Comparison of ENCODE assay signal across 11 cellular contexts in genomic region chr9:127741831-127742434, GRCh38. TPM values are rescaled to one million over a fixed set of nuclear protein-coding genes. Genes with fewer than 3 reads are reported as not detected.
A peak's percentile ranks its signal among the peaks of the same experiment; 100 is the strongest.
DNase-seq lines count a peak whose midpoint lies in the region; ATAC-seq and TF ChIP-seq lines count a peak whose summit lies in the region.
"Had no signal": no experiment of that assay in that cellular context is flagged by ENCODE, and none has a peak within 500 bp of the region (broad histone marks: within the 10 kb centered on the region; RNA-seq: fewer than 3 reads in every experiment).

No MANE protein-coding gene starts in this region.

- TF ChIP-seq CTCF in body of pancreas (IDR thresholded peaks at IDR 0.05) = no peak

- H3K4me1 ChIP-seq in body of pancreas = peaks cover 15% of the 10 kb centered on the region
- no peaks in the 10 kb centered on the region for H3K4me1 ChIP-seq in iPS-18a (ENCODE audit: control insufficient read depth, low read depth, low read length)

- 19 to 22% methylated on average over 29 to 38 of the region's 38 CpGs for WGBS in body of pancreas, 2 donors

- H3K9me3 ChIP-seq in body of pancreas = no peaks in the 10 kb centered on the region
- H3K9me3 ChIP-seq in iPS-18a (ENCODE audit: control insufficient read depth, low read depth, low read length) = no peaks in the 10 kb centered on the region
- H3K9me3 ChIP-seq: thoracic aorta had no signal

- ATAC-seq in body of pancreas = peak; percentile 83

- H3K4me3 ChIP-seq in body of pancreas (no peak overlapping the region), iPS-18a (ENCODE audit: low read length) (peak overlapping the region; percentile 65)
- H3K4me3 ChIP-seq: thoracic aorta had no signal

- DNase-seq in GM04504 (ENCODE audit: low read depth) (peak; percentile 22), body of pancreas (peak; percentile 74 to 90 (median 84)), renal cortical epithelial cell (ENCODE audit: low read depth) (peak; percentile 48), NCI-H2196 (lab: John Stamatoyannopoulos, UW; ENCODE audit: unreplicated experiment) (no peak), NCI-H2171 (lab: John Stamatoyannopoulos, UW) (no peak), NCI-H748 treated with DMSO at 0.1 percent for 48 hours (lab: John Stamatoyannopoulos, UW) (no peak)
- DNase-seq in stimulated activated CD4-positive, alpha-beta T cell treated with anti-CD3 and anti-CD28 coated beads, Interleukin-2, amount 100 ng/mL, for 24 hours = no peak

- peak overlapping the region in 2 of 4 donors; percentile 24 to 58 for H3K27ac ChIP-seq in body of pancreas
- H3K27ac ChIP-seq in iPS-18a (ENCODE audit: low read length) = no peak overlapping the region
- H3K27ac ChIP-seq: KMS-11, thoracic aorta had no signal

- TF ChIP-seq POLR2A in body of pancreas (IDR thresholded peaks at IDR 0.05) = no peak

- peak overlapping the region; percentile 45 for H3K9ac ChIP-seq in iPS-18a (ENCODE audit: low read length)
- H3K9ac ChIP-seq: KMS-11 had no signal

- H3K27me3 ChIP-seq in body of pancreas (no peaks in the 10 kb centered on the region), iPS-18a (ENCODE audit: control insufficient read depth, insufficient read depth, low read length) (no peaks in the 10 kb centered on the region)

- no peaks in the 10 kb centered on the region for H3K36me3 ChIP-seq in body of pancreas (replicated peaks in 1 of 2; ENCODE audit: insufficient read depth in 1 of 2, low read depth in 2 of 2)
- no peaks in the 10 kb centered on the region for H3K36me3 ChIP-seq in iPS-18a (ENCODE audit: control insufficient read depth, low read depth, low read length)
- H3K36me3 ChIP-seq: thoracic aorta had no signal

- intact Hi-C loops in body of pancreas (cut with DNase I) = loop anchor here (10.0 kb wide), 1 partner anchor 263 kb away; no protein-coding TSS in a partner anchor

RNA-seq across cellular contexts. Expression of gene TOR2A, which starts 6.8 kb away (rescaled TPM):
- 10 to 100 TPM in 1 of 2 donors, 1 to 10 TPM in 1; 8.3 to 14.2 TPM for total RNA-seq in body of pancreas
- total RNA-seq in renal cortical epithelial cell = 3.3 and 6.4 TPM in 2 replicates

RNA-seq across cellular contexts. Expression of gene TTC16, which starts 26.1 kb away (rescaled TPM):
- under 1 TPM; under 0.01 to 0.52 TPM for total RNA-seq in body of pancreas
- 0.10 TPM in 1 of 2 replicates, not detected in the other for total RNA-seq in renal cortical epithelial cell

RNA-seq across cellular contexts. Expression of gene PTRH1, which starts 26.5 kb away (rescaled TPM):
- 10 to 100 TPM; 23.6 to 64.9 TPM for total RNA-seq in body of pancreas
- 21.8 and 45.1 TPM in 2 replicates for total RNA-seq in renal cortical epithelial cell

RNA-seq across cellular contexts. Expression of gene CFAP157, which starts 35.1 kb away (rescaled TPM):
- total RNA-seq in body of pancreas = 1 to 10 TPM; 2.3 TPM
- total RNA-seq in renal cortical epithelial cell = 0.10 TPM in 1 of 2 replicates, not detected in the other
- total RNA-seq: liver had no signal

RNA-seq across cellular contexts. Expression of gene SH2D3C, which starts 36.5 kb away (rescaled TPM):
- 1 to 10 TPM; 3.3 to 4.2 TPM for total RNA-seq in body of pancreas
- total RNA-seq in renal cortical epithelial cell = 0.05 and 0.17 TPM in 2 replicates

Comparison
In these comparisons a context has a peak if more than half of its experiments do, and no peak if none do; other contexts are left out.
1. DNase-seq: peak in GM04504 (single experiment), body of pancreas (4 of 4) and renal cortical epithelial cell (single experiment); none in stimulated activated CD4-positive, alpha-beta T cell treated with anti-CD3 and anti-CD28 coated beads, Interleukin-2, amount 100 ng/mL, for 24 hours (0 of 2), NCI-H2196 (single experiment), NCI-H2171 (single experiment) and NCI-H748 treated with DMSO at 0.1 percent for 48 hours (single experiment).